ENCODE assay signal across 8 cellular contexts in the genomic region with DNA sequence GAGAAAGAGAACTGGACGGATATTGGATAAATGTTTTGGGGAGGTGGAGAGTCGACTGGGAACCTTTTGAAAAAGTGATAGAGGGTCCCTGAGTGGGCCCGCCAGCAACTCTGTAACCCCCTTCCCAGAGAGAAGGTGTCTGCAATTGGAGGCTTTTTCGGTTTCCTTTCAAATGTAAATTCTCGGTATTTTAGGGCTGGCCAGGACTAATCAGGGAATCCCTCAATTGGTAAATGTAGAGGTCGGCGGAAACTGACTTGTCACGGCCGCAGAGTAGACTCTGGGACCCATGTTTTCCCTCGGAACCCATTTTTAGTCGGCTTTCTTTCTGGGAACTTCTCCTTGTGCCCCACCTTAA. TPM values are rescaled to one million over a fixed set of nuclear protein-coding genes. Genes with fewer than 3 reads are reported as not detected.
DNase-seq lines count a peak whose midpoint lies in the region; ATAC-seq and TF ChIP-seq lines count a peak whose summit lies in the region.

No MANE protein-coding gene starts in this region.

- H4K20me1 ChIP-seq in DND-41 (ENCODE audit: insufficient read depth, low read length) = 0 out of 2 replicates have a peak, but pooled peaks cover 6% of the 10 kb centered on the region

- H2AFZ ChIP-seq in DND-41 (ENCODE audit: low read depth, low read length) = peak overlapping the region; percentile 79

- H3K4me3 ChIP-seq in DND-41 (ENCODE audit: low read depth in 1 of 2, low read length in 2 of 2) = peak overlapping the region; percentile 81 to 84
- peak overlapping the region; percentile 96 for H3K4me3 ChIP-seq in LNCaP clone FGC (ENCODE audit: low read depth, low read length)
- H3K4me3 ChIP-seq in duodenal mucosa (ENCODE audit: low read depth in 1 of 2, low read length in 2 of 2) = peak overlapping the region; percentile 81 to 91
- peak overlapping the region; percentile 78 for H3K4me3 ChIP-seq in naive thymus-derived CD4-positive, alpha-beta T cell (ENCODE audit: low read length)

- peaks cover 49% of the 10 kb centered on the region for H3K79me2 ChIP-seq in DND-41 (ENCODE audit: insufficient read depth, low read length)

- peaks cover 58% of the 10 kb centered on the region for H3K4me1 ChIP-seq in DND-41 (ENCODE audit: insufficient read depth, low read length)
- H3K4me1 ChIP-seq in duodenal mucosa (ENCODE audit: control insufficient read depth in 1 of 2, insufficient read depth in 2 of 2, low read length in 2 of 2) = peaks cover 16 to 18% of the 10 kb centered on the region in 2 donors
- H3K4me1 ChIP-seq in naive thymus-derived CD4-positive, alpha-beta T cell (ENCODE audit: control insufficient read depth in 2 of 2, insufficient read depth in 2 of 2, low read length in 2 of 2) = peaks cover 5 to 15% of the 10 kb centered on the region in 2 donors

- H3K27me3 ChIP-seq in DND-41 (ENCODE audit: insufficient read depth, low read length, poor library complexity) (no peaks in the 10 kb centered on the region), duodenal mucosa (ENCODE audit: control insufficient read depth in 1 of 2, insufficient read depth in 2 of 2, low read length in 2 of 2) (no peaks in the 10 kb centered on the region)
- H3K27me3 ChIP-seq in naive thymus-derived CD4-positive, alpha-beta T cell (ENCODE audit: control insufficient read depth in 2 of 2, insufficient read depth in 2 of 2, low read length in 2 of 2) = no peaks in the 10 kb centered on the region

- H3K9me3 ChIP-seq in DND-41 (ENCODE audit: insufficient read depth, low read length, severe bottlenecking) (no peaks in the 10 kb centered on the region), duodenal mucosa (ENCODE audit: control insufficient read depth in 1 of 2, low read length in 2 of 2) (no peaks in the 10 kb centered on the region)
- no peaks in the 10 kb centered on the region for H3K9me3 ChIP-seq in naive thymus-derived CD4-positive, alpha-beta T cell (ENCODE audit: control insufficient read depth in 2 of 3, low read length in 3 of 3)

- H3K4me2 ChIP-seq in DND-41 (ENCODE audit: insufficient read depth, low read length) = peak overlapping the region; percentile 84

- peak overlapping the region; percentile 88 to 98 (median 94) for H3K4me3 Mint-ChIP-seq in naive thymus-derived CD4-positive, alpha-beta T cell

- H3K27ac ChIP-seq in DND-41 (ENCODE audit: low read length) = peak overlapping the region; percentile 89
- H3K27ac ChIP-seq in duodenal mucosa (ENCODE audit: low read depth, low read length) = no peak overlapping the region
- peak overlapping the region; percentile 68 for H3K27ac ChIP-seq in naive thymus-derived CD4-positive, alpha-beta T cell (ENCODE audit: low read depth, low read length)

- H3K27me3 Mint-ChIP-seq in naive thymus-derived CD4-positive, alpha-beta T cell = no peaks in the 10 kb centered on the region

- H3K36me3 ChIP-seq in DND-41 (ENCODE audit: insufficient read depth, low read length) (peaks cover 46% of the 10 kb centered on the region), duodenal mucosa (ENCODE audit: control insufficient read depth in 1 of 2, insufficient read depth in 2 of 2, low read length in 2 of 2) (peaks cover 0 to 2% of the 10 kb centered on the region in 2 donors)
- no peaks in the 10 kb centered on the region for H3K36me3 ChIP-seq in naive thymus-derived CD4-positive, alpha-beta T cell (ENCODE audit: control insufficient read depth in 2 of 3, insufficient read depth in 3 of 3, low read length in 3 of 3)

- H3K9ac ChIP-seq in DND-41 (ENCODE audit: low read depth, low read length) (peak overlapping the region; percentile 88), duodenal mucosa (ENCODE audit: low read depth in 1 of 2, low read length in 2 of 2) (peak overlapping the region; percentile 59 to 85)

- intact Hi-C loops in naive thymus-derived CD4-positive, alpha-beta T cell (cut with micrococcal nuclease) = loop anchor here (1.0 to 10.0 kb wide), 6 partner anchors 22 to 2003 kb away; a partner anchor contains a TSS

- H3K27ac Mint-ChIP-seq in naive thymus-derived CD4-positive, alpha-beta T cell = peak overlapping the region; percentile 77 to 94 (median 90)

- DNase-seq in DND-41 (no peak), LNCaP clone FGC (ENCODE audit: low read depth) (no peak), NCI-H2029 treated with DMSO at 0.1 percent for 48 hours (lab: John Stamatoyannopoulos, UW) (no peak), kidney glomerular epithelial cell (lab: John Stamatoyannopoulos, UW) (no peak), CD1c-positive myeloid dendritic cell (ENCODE audit: extremely low spot score) (no peak)
- DNase-seq in naive thymus-derived CD4-positive, alpha-beta T cell = no peak

- ATAC-seq in DND-41 (ENCODE audit: insufficient read depth, low read depth) (no peak), GM21367 (IDR thresholded peaks at IDR 0.05; ENCODE audit: unreplicated experiment) (no peak)
- no peak for ATAC-seq in naive thymus-derived CD4-positive, alpha-beta T cell

- CTCF ChIA-PET in naive thymus-derived CD4-positive, alpha-beta T cell (lab: Charles Lee) = interaction anchor here (1.1 to 1.4 kb wide), 2 partner anchors 74 to 167 kb away, joined by 3 to 4 read pairs; a partner anchor contains a TSS

- POLR2A ChIA-PET in naive thymus-derived CD4-positive, alpha-beta T cell (lab: Charles Lee) = interaction anchor here (2.5 kb wide), 1 partner anchor 22 kb away, joined by 11 read pairs; a partner anchor contains a TSS

- H3K9me3 Mint-ChIP-seq in naive thymus-derived CD4-positive, alpha-beta T cell = peaks cover 0 to 4% (median 0%) of the 10 kb centered on the region in 11 donors

- H3K36me3 Mint-ChIP-seq in naive thymus-derived CD4-positive, alpha-beta T cell = peaks cover 0 to 28% (median 0%) of the 10 kb centered on the region in 5 donors

- peaks cover 17 to 47% (median 26%) of the 10 kb centered on the region in 7 donors for H3K4me1 Mint-ChIP-seq in naive thymus-derived CD4-positive, alpha-beta T cell

- peak; percentile 1 for TF ChIP-seq CTCF in DND-41 (IDR thresholded peaks at IDR 0.05; ENCODE audit: borderline replicate concordance, extremely low read depth, low read length, poor library complexity, severe bottlenecking)
- no peak for TF ChIP-seq CTCF in LNCaP clone FGC (IDR thresholded peaks at IDR 0.05; ENCODE audit: control insufficient read depth, extremely low read depth, insufficient read depth)

RNA-seq across cellular contexts. Expression of a gene that starts 0.5 kb away (rescaled TPM):
- 100 to 1,000 TPM in 1 of 5 experiments, 1 to 10 TPM in 4; 1.3 to 110 (median 3.4) TPM for total RNA-seq in naive thymus-derived CD4-positive, alpha-beta T cell
- 1 to 10 TPM; 2.6 to 4.7 TPM for polyA plus RNA-seq in naive thymus-derived CD4-positive, alpha-beta T cell

RNA-seq across cellular contexts. Expression of a gene that starts 21.9 kb away (rescaled TPM):
- total RNA-seq in naive thymus-derived CD4-positive, alpha-beta T cell = 10 to 100 TPM in 1 of 5 experiments, 1 to 10 TPM in 4; 3.4 to 25.3 (median 8.2) TPM
- 10 to 100 TPM in 1 of 2 donors, 1 to 10 TPM in 1; 7.4 to 10.5 TPM for polyA plus RNA-seq in naive thymus-derived CD4-positive, alpha-beta T cell
